ENCODE assay signal across 2 cellular contexts in the genomic region with DNA sequence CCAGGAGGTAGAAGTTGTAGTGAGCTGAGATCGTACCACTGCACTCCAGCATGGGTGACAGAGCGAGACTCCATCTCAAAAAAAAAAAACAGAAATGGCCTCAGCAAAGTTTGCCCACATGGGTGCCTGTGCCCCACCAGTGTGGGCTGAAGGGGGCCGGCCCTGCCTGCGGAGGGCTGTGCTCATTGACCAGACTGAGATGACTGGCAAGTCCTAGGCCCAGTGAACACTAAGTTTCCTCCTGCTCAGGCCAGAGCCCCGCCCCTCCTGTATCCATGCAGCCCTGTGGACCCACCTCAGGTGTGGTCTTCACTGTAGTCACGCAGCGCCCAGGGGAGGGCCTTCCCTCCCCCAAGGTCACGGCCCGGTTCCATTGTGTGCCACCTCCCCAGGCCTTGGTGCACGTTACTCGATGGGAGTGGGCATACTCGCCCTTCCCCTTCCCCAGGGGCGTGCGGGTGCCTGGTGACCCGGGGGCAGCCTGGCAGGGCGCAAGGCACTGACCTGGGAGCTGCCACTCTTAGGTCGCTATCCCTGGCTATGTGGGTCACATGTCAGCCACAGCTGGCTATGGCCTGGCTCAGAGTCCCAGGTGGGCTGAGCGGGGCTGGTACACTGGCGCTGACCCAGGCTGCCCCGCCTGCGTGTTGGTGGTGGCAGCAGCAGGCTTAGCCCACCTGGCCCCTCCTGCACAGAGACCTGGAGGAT.
TF ChIP-seq lines count a peak whose summit lies in the region.

No MANE protein-coding gene starts in this region.

TF ChIP-seq in HEK293T, 16 proteins besides CTCF, POLR2A, EP300 and RAD21:
- TF ChIP-seq CTBP1 (IDR thresholded peaks at IDR 0.05; ENCODE audit: borderline replicate concordance), result no peak
- TF ChIP-seq, protein P1, sequence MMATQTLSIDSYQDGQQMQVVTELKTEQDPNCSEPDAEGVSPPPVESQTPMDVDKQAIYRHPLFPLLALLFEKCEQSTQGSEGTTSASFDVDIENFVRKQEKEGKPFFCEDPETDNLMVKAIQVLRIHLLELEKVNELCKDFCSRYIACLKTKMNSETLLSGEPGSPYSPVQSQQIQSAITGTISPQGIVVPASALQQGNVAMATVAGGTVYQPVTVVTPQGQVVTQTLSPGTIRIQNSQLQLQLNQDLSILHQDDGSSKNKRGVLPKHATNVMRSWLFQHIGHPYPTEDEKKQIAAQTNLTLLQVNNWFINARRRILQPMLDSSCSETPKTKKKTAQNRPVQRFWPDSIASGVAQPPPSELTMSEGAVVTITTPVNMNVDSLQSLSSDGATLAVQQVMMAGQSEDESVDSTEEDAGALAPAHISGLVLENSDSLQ (IDR thresholded peaks at IDR 0.05), result peak; percentile 79; the same call in 1 of the 2 replicates

TF ChIP-seq in GM23338, 12 proteins besides CTCF, POLR2A, EP300 and RAD21:
- TF ChIP-seq STAT1 (IDR thresholded peaks at IDR 0.05; ENCODE audit: unreplicated experiment) (no peak), EZH2 (IDR thresholded peaks at IDR 0.05; ENCODE audit: low read depth, unreplicated experiment) (no peak), CREB1 (CRISPR knock-in tag; IDR thresholded peaks at IDR 0.05; ENCODE audit: low read depth) (no peak), REST (IDR thresholded peaks at IDR 0.05; ENCODE audit: unreplicated experiment) (no peak), ETS1 (IDR thresholded peaks at IDR 0.05) (no peak), ZNF462 (CRISPR knock-in tag; IDR thresholded peaks at IDR 0.05) (no peak), POLR2AphosphoS5 (IDR thresholded peaks at IDR 0.05; ENCODE audit: low read depth) (no peak), JUNB (IDR thresholded peaks at IDR 0.05; ENCODE audit: unreplicated experiment) (no peak), ZNF331 (CRISPR knock-in tag; IDR thresholded peaks at IDR 0.05; ENCODE audit: low read depth) (no peak), ZNF114 (CRISPR knock-in tag; IDR thresholded peaks at IDR 0.05) (no peak), EZH2phosphoT487 (IDR thresholded peaks at IDR 0.05; ENCODE audit: unreplicated experiment) (no peak), NANOG (IDR thresholded peaks at IDR 0.05; ENCODE audit: borderline replicate concordance) (no peak)
